8 cellular contexts compared by ENCODE assay signal in genomic region chr12:132153501-132154340, GRCh38. TPM values are rescaled to one million over a fixed set of nuclear protein-coding genes. Genes with fewer than 3 reads are reported as not detected.
A peak's percentile ranks its signal among the peaks of the same experiment; 100 is the strongest.
DNase-seq lines count a peak whose midpoint lies in the region; ATAC-seq, FAIRE-seq and TF ChIP-seq lines count a peak whose summit lies in the region.

No MANE protein-coding gene starts in this region.

- DNase-seq in NCI-H2107 treated with DMSO at 0.1 percent for 48 hours (lab: John Stamatoyannopoulos, UW; ENCODE audit: unreplicated experiment) (peak; percentile 47), bronchial epithelial cell (ENCODE audit: low read depth) (peak; percentile 27), kidney glomerular epithelial cell (lab: John Stamatoyannopoulos, UW) (peak; percentile 55)
- DNase-seq in stimulated activated CD4-positive, alpha-beta T cell treated with anti-CD3 and anti-CD28 coated beads, Interleukin-1b, Interleukin-23, amount 100 ng/mL, for 24 hours (ENCODE audit: low read depth in 4 of 4, low spot score in 1 of 4), result peak in 3 of 4 experiments; percentile 40 to 46 (median 42)

- no peaks in the 10 kb centered on the region for H3K27me3 ChIP-seq in bronchial epithelial cell (ENCODE audit: control insufficient read depth, insufficient read depth, low read length)

- H3K36me3 ChIP-seq in bronchial epithelial cell (ENCODE audit: control insufficient read depth, insufficient read depth, low read length), result peaks cover 3% of the 10 kb centered on the region

- H3K4me3 ChIP-seq in GM12875 (ENCODE audit: low read depth, low read length) (no peak overlapping the region), WI38 (ENCODE audit: low read depth, low read length) (no peak overlapping the region), bronchial epithelial cell (ENCODE audit: low read depth, low read length) (no peak overlapping the region)

- no peak for FAIRE-seq in bronchial epithelial cell (lab: Jason Lieb, UNC)

- peak; percentile 79 for ATAC-seq in HG02870 (IDR thresholded peaks at IDR 0.05; ENCODE audit: unreplicated experiment)
- no peak for ATAC-seq in HG03457 (IDR thresholded peaks at IDR 0.05; ENCODE audit: unreplicated experiment)

- TF ChIP-seq CTCF in GM12875 (IDR thresholded peaks at IDR 0.05; ENCODE audit: borderline replicate concordance, insufficient read depth, low read depth, low read length) (peak; percentile 96), WI38 (IDR thresholded peaks at IDR 0.05; ENCODE audit: low read depth, low read length) (peak; percentile 89), bronchial epithelial cell (IDR thresholded peaks at IDR 0.05; ENCODE audit: insufficient read depth, low read length, severe bottlenecking) (peak; percentile 99)

RNA-seq across cellular contexts. Expression of gene NOC4L, which starts 9.5 kb away (rescaled TPM):
- total RNA-seq in bronchial epithelial cell, result 10.0 and 11.4 TPM in 2 replicates

RNA-seq across cellular contexts. Expression of gene DDX51, which starts 9.6 kb away (rescaled TPM):
- total RNA-seq in bronchial epithelial cell, result 9.0 and 10.0 TPM in 2 replicates
